23 cellular contexts compared by ENCODE assay signal in the genomic region with DNA sequence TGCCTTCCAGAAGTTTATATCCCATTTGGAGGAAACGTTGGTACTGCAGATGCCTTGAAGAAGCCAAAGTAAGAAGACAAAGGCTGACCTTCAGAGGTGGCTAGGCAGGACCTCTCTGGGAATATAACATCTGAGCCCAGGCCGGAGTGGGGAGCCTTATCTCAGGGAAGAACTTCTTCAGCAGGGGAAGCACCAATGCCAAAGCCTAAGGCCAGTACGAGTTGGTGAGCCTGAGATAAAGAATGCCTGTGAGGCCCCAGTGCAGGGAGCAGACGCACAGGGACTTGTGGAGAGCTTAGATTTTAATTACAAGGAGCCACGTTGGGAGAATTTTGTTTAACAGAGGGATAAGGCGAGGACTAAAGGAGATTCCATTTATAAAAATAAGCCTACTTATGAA.
"Had no signal": no experiment of that assay in that cellular context is flagged by ENCODE, and none has a peak within 500 bp of the region (broad histone marks: within the 10 kb centered on the region; RNA-seq: fewer than 3 reads in every experiment).

No MANE protein-coding gene starts in this region.

- DNase-seq: IMR-90, Kasumi-1, MM.1S, NCI-H1092 treated with DMSO at 0.1 percent for 48 hours, NCI-H1436, NCI-H187, NCI-H2029, NCI-H2081 treated with DMSO at 0.1 percent for 48 hours, NCI-H2171, NCI-H226, NCI-H446, NCI-H510A, NCI-H524 treated with DMSO at 0.1 percent for 48 hours, NCI-H69, NCI-H774, PC-3, SHP77, SK-N-SH, SW 1271 had no signal

- H3K9ac ChIP-seq: KMS-11, SK-N-SH had no signal

- H3K4me2 ChIP-seq: KMS-11, SK-N-SH had no signal

- H3K9me3 ChIP-seq: SK-N-SH had no signal

- H3K27ac ChIP-seq: KMS-11, RWPE1 had no signal

- ATAC-seq: HepG2, Panc1, PC-3 had no signal
